Comparison of ENCODE assay signal across 8 cellular contexts in genomic region chr2:28821295-28821958, GRCh38. TPM values are rescaled to one million over a fixed set of nuclear protein-coding genes. Genes with fewer than 3 reads are reported as not detected.
DNase-seq lines count a peak whose midpoint lies in the region; ATAC-seq and TF ChIP-seq lines count a peak whose summit lies in the region.

No MANE protein-coding gene starts in this region.

- H3K9me3 Mint-ChIP-seq in CD8-positive, alpha-beta memory T cell, result no peaks in the 10 kb centered on the region
- H3K9me3 Mint-ChIP-seq in natural killer cell, result no peaks in the 10 kb centered on the region

- in situ Hi-C loops in HAP-1 (cut with MboI; ENCODE audit: low sequenced_read_pairs) (loop anchor here (10.0 kb wide), 1 partner anchor 373 kb away; no protein-coding TSS in a partner anchor), transverse colon (cut with MboI; ENCODE audit: low pct_ligation_motif_present in 1 of 4, low pct_unique_long_range_greater_than_20kb in 1 of 4, low sequenced_read_pairs in 3 of 4) (no loop called here)

- H3K27me3 ChIP-seq in CD8-positive, alpha-beta memory T cell (ENCODE audit: insufficient read depth, low read length, poor library complexity, severe bottlenecking), result no peaks in the 10 kb centered on the region
- H3K27me3 ChIP-seq in HAP-1 (ENCODE audit: low read depth) (no peaks in the 10 kb centered on the region), transverse colon (peaks cover 3% of the 10 kb centered on the region)

- intact Hi-C loops in natural killer cell (cut with micrococcal nuclease) (loop anchor here (1.0 to 10.0 kb wide), 5 partner anchors 73 to 1021 kb away; partner anchors contain the start of gene WDR43), transverse colon (cut with DNase I; ENCODE audit: low total_unique reads) (no loop called here)

- peaks cover 5% of the 10 kb centered on the region for H3K4me1 ChIP-seq in CD8-positive, alpha-beta memory T cell (ENCODE audit: insufficient read depth, low read length)
- H3K4me1 ChIP-seq in HAP-1 (no peaks in the 10 kb centered on the region), transverse colon (no peaks in the 10 kb centered on the region)

- peaks cover 0 to 3% (median 0%) of the 10 kb centered on the region in 3 donors for H3K36me3 Mint-ChIP-seq in CD8-positive, alpha-beta memory T cell
- no peaks in the 10 kb centered on the region for H3K36me3 Mint-ChIP-seq in natural killer cell

- no peak overlapping the region for H3K27ac ChIP-seq in CD8-positive, alpha-beta memory T cell (ENCODE audit: low read depth, low read length)
- no peak overlapping the region for H3K27ac ChIP-seq in transverse colon

- WGBS in transverse colon (ENCODE audit: low coverage in 1 of 2), 2 donors, result 3 to 4% methylated on average over 2 to 8 of the region's 8 CpGs

- DNase-seq in CD8-positive, alpha-beta memory T cell, result peak; percentile 24 to 64 (median 50)
- peak; percentile 57 to 83 for DNase-seq in HAP-1 (ENCODE audit: low spot score in 2 of 2)
- DNase-seq in NCI-H69 (lab: John Stamatoyannopoulos, UW), result peak; percentile 56
- peak in 2 of 3 experiments; percentile 9 to 52 for DNase-seq in activated CD8-positive, alpha-beta memory T cell treated with anti-CD3 and anti-CD28 coated beads for 48 hours (ENCODE audit: low read depth in 2 of 3, low spot score in 2 of 3)
- peak; percentile 26 for DNase-seq in epithelial cell of proximal tubule (ENCODE audit: low read depth)
- DNase-seq in natural killer cell, result peak; percentile 24
- DNase-seq in transverse colon, result peak; percentile 56

- CTCF ChIA-PET in CD8-positive, alpha-beta memory T cell (lab: Charles Lee), result interaction anchor here (0.7 to 1.8 kb wide), 8 partner anchors 10 to 274 kb away, joined by 3 to 7 read pairs (median 3); partner anchors contain the start of gene TRMT61B

- peaks cover 0 to 5% of the 10 kb centered on the region in 2 donors for H3K27me3 Mint-ChIP-seq in CD8-positive, alpha-beta memory T cell
- no peaks in the 10 kb centered on the region for H3K27me3 Mint-ChIP-seq in natural killer cell (ENCODE audit: low read depth in 2 of 2)

- no peak overlapping the region for H3K4me3 ChIP-seq in CD8-positive, alpha-beta memory T cell (ENCODE audit: low read length)
- H3K4me3 ChIP-seq in HAP-1, result no peak overlapping the region
- H3K4me3 ChIP-seq in epithelial cell of proximal tubule (ENCODE audit: low read depth, low read length), result no peak overlapping the region
- no peak overlapping the region for H3K4me3 ChIP-seq in transverse colon

- no peak for TF ChIP-seq EP300 in transverse colon (IDR thresholded peaks at IDR 0.05; ENCODE audit: low read depth)

- H3K4me1 Mint-ChIP-seq in CD8-positive, alpha-beta memory T cell, result peaks cover 3 to 7% (median 6%) of the 10 kb centered on the region in 3 donors
- H3K4me1 Mint-ChIP-seq in natural killer cell, result no peaks in the 10 kb centered on the region

- H3K9me3 ChIP-seq in CD8-positive, alpha-beta memory T cell (ENCODE audit: low read length), result no peaks in the 10 kb centered on the region
- H3K9me3 ChIP-seq in HAP-1 (no peaks in the 10 kb centered on the region), transverse colon (no peaks in the 10 kb centered on the region)

- H3K27ac Mint-ChIP-seq in CD8-positive, alpha-beta memory T cell, result no peak overlapping the region
- no peak overlapping the region for H3K27ac Mint-ChIP-seq in natural killer cell

- ATAC-seq in natural killer cell (peak; percentile 86 to 98 (median 94)), HG03039 (IDR thresholded peaks at IDR 0.05; ENCODE audit: unreplicated experiment) (no peak)

- POLR2A ChIA-PET in CD8-positive, alpha-beta memory T cell (lab: Charles Lee), result no interaction called here

- no peaks in the 10 kb centered on the region for H3K36me3 ChIP-seq in CD8-positive, alpha-beta memory T cell (ENCODE audit: insufficient read depth, low read length)
- H3K36me3 ChIP-seq in HAP-1 (replicated peaks), result no peaks in the 10 kb centered on the region
- no peaks in the 10 kb centered on the region for H3K36me3 ChIP-seq in transverse colon

- no peak for TF ChIP-seq POLR2A in transverse colon (IDR thresholded peaks at IDR 0.05)

- no peak overlapping the region for H3K4me3 Mint-ChIP-seq in CD8-positive, alpha-beta memory T cell
- no peak overlapping the region for H3K4me3 Mint-ChIP-seq in natural killer cell

- peak; percentile 64 for TF ChIP-seq CTCF in epithelial cell of proximal tubule (conservative IDR thresholded peaks at IDR 0.05; ENCODE audit: low read depth, low read length)
- peak; percentile 78 for TF ChIP-seq CTCF in natural killer cell (IDR thresholded peaks at IDR 0.05)
- TF ChIP-seq CTCF in transverse colon (IDR thresholded peaks at IDR 0.05), result peak; percentile 62 to 72 (median 65)

RNA-seq across cellular contexts. Expression of gene SPDYA, which starts 10.8 kb away (rescaled TPM):
- total RNA-seq in CD8-positive, alpha-beta memory T cell, result under 1 TPM; 0.83 to 0.84 TPM
- 0.61 TPM for polyA plus RNA-seq in CD8-positive, alpha-beta memory T cell
- total RNA-seq in epithelial cell of proximal tubule (not detected in 2 replicates), natural killer cell (1 to 10 TPM; 5.6 to 8.1 (median 8.0) TPM), transverse colon (1 to 10 TPM in 2 of 4 donors, under 1 TPM in 1, not detected in 1; 1.00 to 1.8 (median 1.4) TPM)

RNA-seq across cellular contexts. Expression of gene TRMT61B, which starts 48.7 kb away (rescaled TPM):
- 10 to 100 TPM; 18.3 to 20.2 TPM for total RNA-seq in CD8-positive, alpha-beta memory T cell
- 16.6 TPM for polyA plus RNA-seq in CD8-positive, alpha-beta memory T cell
- 10.5 and 19.0 TPM in 2 replicates for total RNA-seq in epithelial cell of proximal tubule
- 10 to 100 TPM; 13.6 to 19.2 (median 18.0) TPM for total RNA-seq in natural killer cell
- total RNA-seq in transverse colon, result 1 to 10 TPM in 3 of 4 donors, not detected in 1; 1.4 to 7.0 (median 6.0) TPM
